Comparison of ENCODE assay signal across 9 cellular contexts in genomic region chrX:331145-331771, GRCh38. TPM values are rescaled to one million over a fixed set of nuclear protein-coding genes. Genes with fewer than 3 reads are reported as not detected.
A peak's percentile ranks its signal among the peaks of the same experiment; 100 is the strongest.
DNase-seq lines count a peak whose midpoint lies in the region; ATAC-seq, FAIRE-seq and TF ChIP-seq lines count a peak whose summit lies in the region.
"Had no signal": no experiment of that assay in that cellular context is flagged by ENCODE, and none has a peak within 500 bp of the region (broad histone marks: within the 10 kb centered on the region; RNA-seq: fewer than 3 reads in every experiment).

No MANE protein-coding gene starts in this region.

- H3K27me3 Mint-ChIP-seq in activated naive CD4-positive, alpha-beta T cell treated with anti-CD3 and anti-CD28 coated beads, Interleukin-2, amount 50 U/mL, for 24 hours: no peaks in the 10 kb centered on the region
- H3K27me3 Mint-ChIP-seq in activated naive CD4-positive, alpha-beta T cell treated with anti-CD3 and anti-CD28 coated beads for 36 hours (ENCODE audit: low read depth): peaks cover 3% of the 10 kb centered on the region

- TF ChIP-seq EP300 in HepG2 (IDR thresholded peaks at IDR 0.05; ENCODE audit: low read depth in 2 of 2, low read length in 2 of 2): no peak
- no peak for TF ChIP-seq EP300 in HepG2 (CRISPR knock-in tag; IDR thresholded peaks at IDR 0.05; ENCODE audit: borderline replicate concordance)

- no peaks in the 10 kb centered on the region for H3K9me3 Mint-ChIP-seq in activated naive CD4-positive, alpha-beta T cell treated with anti-CD3 and anti-CD28 coated beads, Interleukin-2, amount 50 U/mL, for 24 hours
- H3K9me3 Mint-ChIP-seq in activated naive CD4-positive, alpha-beta T cell treated with anti-CD3 and anti-CD28 coated beads for 36 hours: no peaks in the 10 kb centered on the region

- no peak for FAIRE-seq in HepG2 (lab: Jason Lieb, UNC)

- ATAC-seq in HepG2 (peak; percentile 49), upper lobe of right lung (peak; percentile 21), GM18520 (IDR thresholded peaks at IDR 0.05; ENCODE audit: unreplicated experiment) (no peak)

- peak overlapping the region; percentile 39 for H3K4me3 Mint-ChIP-seq in activated naive CD4-positive, alpha-beta T cell treated with anti-CD3 and anti-CD28 coated beads, Interleukin-2, amount 50 U/mL, for 24 hours
- H3K4me3 Mint-ChIP-seq in activated naive CD4-positive, alpha-beta T cell treated with anti-CD3 and anti-CD28 coated beads for 36 hours: no peak overlapping the region

- H3K9me3 ChIP-seq in HepG2 (ENCODE audit: low read length): no peaks in the 10 kb centered on the region
- H3K9me3 ChIP-seq in upper lobe of right lung: no peaks in the 10 kb centered on the region

- WGBS in HepG2 (ENCODE audit: low lambda C conversion rate): 33% methylated on average over 9 of the region's 48 CpGs

- no peak overlapping the region for H2AFZ ChIP-seq in HepG2 (ENCODE audit: low read length)

- H3K27ac ChIP-seq in HepG2 (ENCODE audit: extremely low read length, insufficient read depth, low read length) (no peak overlapping the region), upper lobe of right lung (no peak overlapping the region)

- no peak for TF ChIP-seq CTCF in HepG2 (CRISPR knock-in tag; IDR thresholded peaks at IDR 0.05)
- no peak for TF ChIP-seq CTCF in upper lobe of right lung (IDR thresholded peaks at IDR 0.05)

- peak overlapping the region; percentile 43 for H3K4me2 ChIP-seq in HepG2 (ENCODE audit: low read depth, low read length)

- no peaks in the 10 kb centered on the region for H3K36me3 Mint-ChIP-seq in activated naive CD4-positive, alpha-beta T cell treated with anti-CD3 and anti-CD28 coated beads, Interleukin-2, amount 50 U/mL, for 24 hours
- peaks cover 2% of the 10 kb centered on the region for H3K36me3 Mint-ChIP-seq in activated naive CD4-positive, alpha-beta T cell treated with anti-CD3 and anti-CD28 coated beads for 36 hours (ENCODE audit: low read depth)

- intact Hi-C loops in activated naive CD4-positive, alpha-beta T cell treated with anti-CD3 and anti-CD28 coated beads for 36 hours (cut with micrococcal nuclease): no loop called here
- intact Hi-C loops in HepG2 (cut with micrococcal nuclease; ENCODE audit: unreplicated experiment): no loop called here
- intact Hi-C loops in upper lobe of right lung (cut with DNase I): no loop called here

- in situ Hi-C loops in HepG2 (cut with HindIII; ENCODE audit: extremely low pct_ligation_motif_present, low pct_unique_long_range_greater_than_20kb): no loop called here

- CTCF ChIA-PET in activated naive CD4-positive, alpha-beta T cell treated with anti-CD3 and anti-CD28 coated beads for 36 hours (lab: Charles Lee): no interaction called here
- CTCF ChIA-PET in HepG2 (lab: Yijun Ruan, JAX; ENCODE audit: low intra/inter-chr PET ratio, low total read pairs): no interaction called here

- no peaks in the 10 kb centered on the region for H4K20me1 ChIP-seq in HepG2 (ENCODE audit: insufficient read depth, low read length)

- H3K27me3 ChIP-seq in HepG2 (ENCODE audit: control insufficient read depth in 1 of 2, insufficient read depth in 2 of 2, low read length in 2 of 2): peaks cover 0 to 4% of the 10 kb centered on the region in 2 experiments; a peak in 1 of 5 replicates
- peaks cover 12% of the 10 kb centered on the region for H3K27me3 ChIP-seq in upper lobe of right lung

- no TSS peak for BruUV-seq in HepG2 (replicated peaks; lab: Mats Ljungman, UMichigan)

- no peak overlapping the region for H3K9ac ChIP-seq in HepG2 (ENCODE audit: insufficient read depth, low read depth, low read length)

- H3K4me3 ChIP-seq in HepG2 (replicated peaks in 1 of 3; ENCODE audit: insufficient read depth in 1 of 3, low read depth in 2 of 3, low read length in 3 of 3) (peak overlapping the region in 1 of 3 experiments; percentile 16; a peak in 1 of 6 replicates), upper lobe of right lung (peak overlapping the region; percentile 8)

- no peaks in the 10 kb centered on the region; the same call in 1 of the 2 replicates for H3K4me1 ChIP-seq in HepG2 (ENCODE audit: insufficient read depth, low read length)
- peaks cover 9% of the 10 kb centered on the region for H3K4me1 ChIP-seq in upper lobe of right lung

- TF ChIP-seq RAD21 in HepG2 (CRISPR knock-in tag; IDR thresholded peaks at IDR 0.05): no peak

- DNase-seq in activated naive CD4-positive, alpha-beta T cell treated with anti-CD3 and anti-CD28 coated beads for 36 hours: no peak
- DNase-seq in amniotic epithelial cell (ENCODE audit: low read depth) (peak; percentile 30), HepG2 (ENCODE audit: low spot score) (no peak), upper lobe of right lung (peak; percentile 64), DMS79 (lab: John Stamatoyannopoulos, UW) (no peak), NCI-H446 treated with DMSO at 0.1 percent for 48 hours (lab: John Stamatoyannopoulos, UW) (no peak)
- DNase-seq: GF-D8 had no signal

- H3K36me3 ChIP-seq in HepG2 (replicated peaks in 1 of 2; ENCODE audit: control insufficient read depth in 1 of 2, insufficient read depth in 2 of 2, low read length in 2 of 2) (no peaks in the 10 kb centered on the region), upper lobe of right lung (no peaks in the 10 kb centered on the region)

- H3K4me1 Mint-ChIP-seq in activated naive CD4-positive, alpha-beta T cell treated with anti-CD3 and anti-CD28 coated beads, Interleukin-2, amount 50 U/mL, for 24 hours: no peaks in the 10 kb centered on the region
- peaks cover 2% of the 10 kb centered on the region for H3K4me1 Mint-ChIP-seq in activated naive CD4-positive, alpha-beta T cell treated with anti-CD3 and anti-CD28 coated beads for 36 hours (ENCODE audit: low read depth)

- no peaks in the 10 kb centered on the region for H3K79me2 ChIP-seq in HepG2 (ENCODE audit: insufficient read depth, low read length)

- TF ChIP-seq POLR2A in HepG2 (IDR thresholded peaks at IDR 0.05; ENCODE audit: insufficient read depth in 1 of 2, low read depth in 2 of 2, low read length in 2 of 2): no peak

- H3K27ac Mint-ChIP-seq in activated naive CD4-positive, alpha-beta T cell treated with anti-CD3 and anti-CD28 coated beads, Interleukin-2, amount 50 U/mL, for 24 hours: no peak overlapping the region
- no peak overlapping the region for H3K27ac Mint-ChIP-seq in activated naive CD4-positive, alpha-beta T cell treated with anti-CD3 and anti-CD28 coated beads for 36 hours

- POLR2A ChIA-PET in HepG2 (lab: Yijun Ruan, JAX): no interaction called here

RNA-seq across cellular contexts. Expression of gene GTPBP6, which starts 12.7 kb away (rescaled TPM):
- total RNA-seq in activated naive CD4-positive, alpha-beta T cell treated with anti-CD3 and anti-CD28 coated beads for 36 hours: 10 to 100 TPM; 63.4 to 64.6 TPM
- total RNA-seq in HepG2 (2016; rRNA removed; fragmentation: Illumina TruSeq; extraction: Trizol) (35.6 and 39.6 TPM in 2 replicates), upper lobe of right lung (55.1 TPM)
- total RNA-seq in HepG2 (2016; cell fraction: cytosol; rRNA removed; fragmentation: Illumina TruSeq; extraction: Trizol; ENCODE audit: low read depth): 33.9 and 34.6 TPM in 2 replicates
- total RNA-seq in HepG2 (2016; cell fraction: insoluble cytoplasmic fraction; rRNA removed; fragmentation: Illumina TruSeq; extraction: Trizol): 32.3 and 41.0 TPM in 2 replicates
- total RNA-seq in HepG2 (2016; cell fraction: membrane; rRNA removed; fragmentation: Illumina TruSeq; extraction: Trizol): 50.6 and 52.4 TPM in 2 replicates
- 17.0 and 20.4 TPM in 2 replicates for total RNA-seq in HepG2 (2016; cell fraction: nucleus; rRNA removed; fragmentation: Illumina TruSeq; extraction: Trizol)
- 20.2 and 22.1 TPM in 2 replicates for polyA plus RNA-seq in HepG2 (2011; rRNA removed)
- polyA plus RNA-seq in HepG2 (2011; cell fraction: cytosol; rRNA removed): 18.4 and 31.3 TPM in 2 replicates
- polyA plus RNA-seq in HepG2 (2011; cell fraction: nucleus; rRNA removed): 29.4 and 36.8 TPM in 2 replicates
- 16.6 and 18.3 TPM in 2 replicates for polyA plus RNA-seq in HepG2 (2012)
- polyA plus RNA-seq in HepG2 (2016; cell fraction: cytosol; fragmentation: Illumina TruSeq; extraction: Trizol; ENCODE audit: low read depth): 46.6 and 50.3 TPM in 2 replicates
- polyA plus RNA-seq in HepG2 (2016; cell fraction: insoluble cytoplasmic fraction; fragmentation: Illumina TruSeq; extraction: Trizol; ENCODE audit: low read depth): 38.1 and 42.7 TPM in 2 replicates
- polyA plus RNA-seq in HepG2 (2016; cell fraction: membrane; fragmentation: Illumina TruSeq; extraction: Trizol; ENCODE audit: low read depth): 50.6 and 54.4 TPM in 2 replicates
- 41.5 and 48.9 TPM in 2 replicates for polyA plus RNA-seq in HepG2 (2016; cell fraction: nucleus; fragmentation: Illumina TruSeq; extraction: Trizol; ENCODE audit: insufficient read depth, low read depth)
- 14.7 and 27.7 TPM in 2 replicates for polyA minus RNA-seq in HepG2 (2011; rRNA and poly(A)+ RNA removed; ENCODE audit: low replicate concordance)
- 10.6 and 14.2 TPM in 2 replicates for polyA minus RNA-seq in HepG2 (2011; cell fraction: cytosol; rRNA and poly(A)+ RNA removed)
- 4.7 and 7.2 TPM in 2 replicates for polyA minus RNA-seq in HepG2 (2011; cell fraction: nucleus; rRNA and poly(A)+ RNA removed)

RNA-seq across cellular contexts. Expression of gene PLCXD1, which starts 50.1 kb away (rescaled TPM):
- total RNA-seq in activated naive CD4-positive, alpha-beta T cell treated with anti-CD3 and anti-CD28 coated beads for 36 hours: 10 to 100 TPM; 63.5 to 67.7 TPM
- total RNA-seq in HepG2 (2016; rRNA removed; fragmentation: Illumina TruSeq; extraction: Trizol) (87.7 and 111 TPM in 2 replicates), upper lobe of right lung (34.4 TPM)
- total RNA-seq in HepG2 (2016; cell fraction: cytosol; rRNA removed; fragmentation: Illumina TruSeq; extraction: Trizol; ENCODE audit: low read depth): 14.7 and 15.6 TPM in 2 replicates
- 93.5 and 100 TPM in 2 replicates for total RNA-seq in HepG2 (2016; cell fraction: insoluble cytoplasmic fraction; rRNA removed; fragmentation: Illumina TruSeq; extraction: Trizol)
- 44.6 and 46.3 TPM in 2 replicates for total RNA-seq in HepG2 (2016; cell fraction: membrane; rRNA removed; fragmentation: Illumina TruSeq; extraction: Trizol)
- 61.7 and 72.3 TPM in 2 replicates for total RNA-seq in HepG2 (2016; cell fraction: nucleus; rRNA removed; fragmentation: Illumina TruSeq; extraction: Trizol)
- polyA plus RNA-seq in HepG2 (2011; rRNA removed): 153 and 202 TPM in 2 replicates
- polyA plus RNA-seq in HepG2 (2011; cell fraction: cytosol; rRNA removed): 97.5 and 98.8 TPM in 2 replicates
- 373 and 416 TPM in 2 replicates for polyA plus RNA-seq in HepG2 (2011; cell fraction: nucleus; rRNA removed)
- polyA plus RNA-seq in HepG2 (2012): 118 and 196 TPM in 2 replicates
- 10.9 TPM in 2 replicates for polyA plus RNA-seq in HepG2 (2016; cell fraction: cytosol; fragmentation: Illumina TruSeq; extraction: Trizol; ENCODE audit: low read depth)
- 71.2 and 91.8 TPM in 2 replicates for polyA plus RNA-seq in HepG2 (2016; cell fraction: insoluble cytoplasmic fraction; fragmentation: Illumina TruSeq; extraction: Trizol; ENCODE audit: low read depth)
- polyA plus RNA-seq in HepG2 (2016; cell fraction: membrane; fragmentation: Illumina TruSeq; extraction: Trizol; ENCODE audit: low read depth): 29.2 and 29.4 TPM in 2 replicates
- polyA plus RNA-seq in HepG2 (2016; cell fraction: nucleus; fragmentation: Illumina TruSeq; extraction: Trizol; ENCODE audit: insufficient read depth, low read depth): 178 and 219 TPM in 2 replicates
- 70.5 and 467 TPM in 2 replicates for polyA minus RNA-seq in HepG2 (2011; rRNA and poly(A)+ RNA removed; ENCODE audit: low replicate concordance)
- polyA minus RNA-seq in HepG2 (2011; cell fraction: cytosol; rRNA and poly(A)+ RNA removed): 116 and 195 TPM in 2 replicates
- 115 and 118 TPM in 2 replicates for polyA minus RNA-seq in HepG2 (2011; cell fraction: nucleus; rRNA and poly(A)+ RNA removed)

RNA-seq across cellular contexts. Expression of gene PPP2R3B, which starts 55.4 kb away (rescaled TPM):
- 10 to 100 TPM; 33.8 to 37.2 TPM for total RNA-seq in activated naive CD4-positive, alpha-beta T cell treated with anti-CD3 and anti-CD28 coated beads for 36 hours
- 10.2 and 17.0 TPM in 2 replicates for total RNA-seq in HepG2 (2016; rRNA removed; fragmentation: Illumina TruSeq; extraction: Trizol)
- total RNA-seq in HepG2 (2016; cell fraction: cytosol; rRNA removed; fragmentation: Illumina TruSeq; extraction: Trizol; ENCODE audit: low read depth): 40.0 and 45.6 TPM in 2 replicates
- 9.9 and 18.2 TPM in 2 replicates for total RNA-seq in HepG2 (2016; cell fraction: insoluble cytoplasmic fraction; rRNA removed; fragmentation: Illumina TruSeq; extraction: Trizol)
- 24.0 and 29.4 TPM in 2 replicates for total RNA-seq in HepG2 (2016; cell fraction: membrane; rRNA removed; fragmentation: Illumina TruSeq; extraction: Trizol)
- total RNA-seq in HepG2 (2016; cell fraction: nucleus; rRNA removed; fragmentation: Illumina TruSeq; extraction: Trizol): 16.8 and 20.3 TPM in 2 replicates
- polyA plus RNA-seq in HepG2 (2011; rRNA removed): 21.4 and 26.0 TPM in 2 replicates
- 12.7 and 19.9 TPM in 2 replicates for polyA plus RNA-seq in HepG2 (2011; cell fraction: cytosol; rRNA removed)
- polyA plus RNA-seq in HepG2 (2011; cell fraction: nucleus; rRNA removed): 123 and 149 TPM in 2 replicates
- 9.5 and 14.7 TPM in 2 replicates for polyA plus RNA-seq in HepG2 (2012)
- polyA plus RNA-seq in HepG2 (2016; cell fraction: cytosol; fragmentation: Illumina TruSeq; extraction: Trizol; ENCODE audit: low read depth): 4.1 and 5.7 TPM in 2 replicates
- polyA plus RNA-seq in HepG2 (2016; cell fraction: insoluble cytoplasmic fraction; fragmentation: Illumina TruSeq; extraction: Trizol; ENCODE audit: low read depth): 11.5 and 12.7 TPM in 2 replicates
- 7.1 and 8.7 TPM in 2 replicates for polyA plus RNA-seq in HepG2 (2016; cell fraction: membrane; fragmentation: Illumina TruSeq; extraction: Trizol; ENCODE audit: low read depth)
- 43.6 and 49.3 TPM in 2 replicates for polyA plus RNA-seq in HepG2 (2016; cell fraction: nucleus; fragmentation: Illumina TruSeq; extraction: Trizol; ENCODE audit: insufficient read depth, low read depth)
- polyA minus RNA-seq in HepG2 (2011; rRNA and poly(A)+ RNA removed; ENCODE audit: low replicate concordance): 25.0 and 39.8 TPM in 2 replicates
- polyA minus RNA-seq in HepG2 (2011; cell fraction: cytosol; rRNA and poly(A)+ RNA removed): 13.1 and 17.1 TPM in 2 replicates
- polyA minus RNA-seq in HepG2 (2011; cell fraction: nucleus; rRNA and poly(A)+ RNA removed): 23.4 and 29.1 TPM in 2 replicates
- total RNA-seq in upper lobe of right lung: 12.8 TPM

Comparison
In these comparisons a context has a peak if more than half of its experiments do, and no peak if none do; other contexts are left out.
1. DNase-seq: peak in amniotic epithelial cell (single experiment) and upper lobe of right lung (single experiment); none in activated naive CD4-positive, alpha-beta T cell treated with anti-CD3 and anti-CD28 coated beads for 36 hours (single experiment), HepG2 (single experiment), DMS79 (single experiment) and NCI-H446 treated with DMSO at 0.1 percent for 48 hours (single experiment).